In the genomic region with DNA sequence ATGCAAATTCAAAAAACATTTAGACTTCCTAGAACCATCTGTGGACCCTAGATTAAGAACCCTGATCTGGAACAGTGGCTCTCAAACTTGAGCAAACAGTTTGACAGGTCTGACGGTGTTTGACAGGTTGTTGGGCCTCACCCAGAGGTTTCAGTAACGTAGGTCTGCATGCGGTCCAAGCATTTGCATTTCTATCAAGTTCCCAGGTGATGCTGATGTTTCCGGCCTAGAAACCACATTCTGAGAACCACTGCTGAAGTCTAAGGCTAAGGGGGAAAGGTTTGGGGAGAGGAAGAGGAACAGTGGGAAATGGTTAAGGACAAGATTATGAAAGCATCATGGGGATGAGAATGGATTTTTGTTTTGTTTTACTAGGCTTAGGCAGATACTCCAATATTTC, we compare ENCODE assay signal across 10 cellular contexts. TPM values are rescaled to one million over a fixed set of nuclear protein-coding genes. Genes with fewer than 3 reads are reported as not detected.
DNase-seq lines count a peak whose midpoint lies in the region; ATAC-seq and TF ChIP-seq lines count a peak whose summit lies in the region.
"Had no signal": no experiment of that assay in that cellular context is flagged by ENCODE, and none has a peak within 500 bp of the region (broad histone marks: within the 10 kb centered on the region; RNA-seq: fewer than 3 reads in every experiment).

No MANE protein-coding gene starts in this region.

- H3K4me3 Mint-ChIP-seq in activated naive CD4-positive, alpha-beta T cell treated with anti-CD3 and anti-CD28 coated beads for 36 hours, result no peak overlapping the region
- peak overlapping the region; percentile 12 to 42 for H3K4me3 Mint-ChIP-seq in stimulated activated naive CD8-positive, alpha-beta T cell treated with anti-CD3 and anti-CD28 coated beads, Interleukin-15, amount 100 ng/mL, for 72 hours

- CTCF ChIA-PET in activated naive CD4-positive, alpha-beta T cell treated with anti-CD3 and anti-CD28 coated beads for 36 hours (lab: Charles Lee), result interaction anchor here (0.9 to 4.6 kb wide), 19 partner anchors 8 to 377 kb away, joined by 3 to 89 read pairs (median 6); a partner anchor contains a TSS

- intact Hi-C loops in activated naive CD4-positive, alpha-beta T cell treated with anti-CD3 and anti-CD28 coated beads for 36 hours (cut with micrococcal nuclease), result loop anchor here (5.0 to 10.0 kb wide), 2 partner anchors 127 to 630 kb away; no protein-coding TSS in a partner anchor
- intact Hi-C loops in ascending aorta (cut with DNase I), result loop anchor here (2.0 kb wide), 1 partner anchor 242 kb away; no protein-coding TSS in a partner anchor

- H3K4me3 ChIP-seq in SU-DHL-6 (ENCODE audit: insufficient read depth, low read length, poor library complexity, severe bottlenecking) (no peak overlapping the region), ascending aorta (no peak overlapping the region)

- H2AFZ ChIP-seq in SU-DHL-6 (ENCODE audit: low read depth, low read length, severe bottlenecking), result no peak overlapping the region

- peaks cover 25% of the 10 kb centered on the region for H3K36me3 Mint-ChIP-seq in activated naive CD4-positive, alpha-beta T cell treated with anti-CD3 and anti-CD28 coated beads for 36 hours (ENCODE audit: low read depth)

- H4K20me1 ChIP-seq in SU-DHL-6 (ENCODE audit: low read depth, low read length), result no peaks in the 10 kb centered on the region

- DNase-seq in activated naive CD4-positive, alpha-beta T cell treated with anti-CD3 and anti-CD28 coated beads for 36 hours, result peak; percentile 61
- no peak for DNase-seq in activated naive CD4-positive, alpha-beta T cell (lab: John Stamatoyannopoulos, UW)
- DNase-seq in stimulated activated naive CD8-positive, alpha-beta T cell treated with anti-CD3 and anti-CD28 coated beads, Interleukin-15, amount 100 ng/mL, for 72 hours, result peak; percentile 27 to 57
- no peak for DNase-seq in NCI-H128 (lab: John Stamatoyannopoulos, UW; ENCODE audit: unreplicated experiment)
- no peak for DNase-seq in AG20443 (ENCODE audit: low spot score)
- DNase-seq in ascending aorta (ENCODE audit: low spot score in 2 of 2), result no peak
- DNase-seq: IMR-90, WERI-Rb-1 had no signal

- H3K27ac ChIP-seq in SU-DHL-6 (ENCODE audit: low read depth, low read length) (peak overlapping the region; percentile 38), ascending aorta (no peak overlapping the region)
- H3K27ac ChIP-seq: WERI-Rb-1 had no signal

- H3K4me1 Mint-ChIP-seq in activated naive CD4-positive, alpha-beta T cell treated with anti-CD3 and anti-CD28 coated beads for 36 hours (ENCODE audit: low read depth), result peaks cover 50% of the 10 kb centered on the region
- H3K4me1 Mint-ChIP-seq in stimulated activated naive CD8-positive, alpha-beta T cell treated with anti-CD3 and anti-CD28 coated beads, Interleukin-15, amount 100 ng/mL, for 72 hours, result peaks cover 63% of the 10 kb centered on the region

- H3K9ac ChIP-seq in SU-DHL-6 (ENCODE audit: low read length), result no peak overlapping the region

- no peaks in the 10 kb centered on the region for H3K79me2 ChIP-seq in SU-DHL-6 (ENCODE audit: insufficient read depth, low read length)

- H3K27me3 ChIP-seq in SU-DHL-6 (ENCODE audit: low read length), result no peaks in the 10 kb centered on the region
- no peaks in the 10 kb centered on the region for H3K27me3 ChIP-seq in ascending aorta

- H3K4me1 ChIP-seq in ascending aorta, result no peaks in the 10 kb centered on the region

- H3K4me2 ChIP-seq in SU-DHL-6 (ENCODE audit: low read depth, low read length, poor library complexity, severe bottlenecking), result peak overlapping the region; percentile 14

- ATAC-seq in HG02759 (IDR thresholded peaks at IDR 0.05; ENCODE audit: unreplicated experiment), result peak; percentile 76
- peak; percentile 74 for ATAC-seq in stimulated activated naive CD8-positive, alpha-beta T cell treated with anti-CD3 and anti-CD28 coated beads, Interleukin-15, amount 100 ng/mL, for 72 hours

- H3K27ac Mint-ChIP-seq in activated naive CD4-positive, alpha-beta T cell treated with anti-CD3 and anti-CD28 coated beads for 36 hours, result peak overlapping the region; percentile 67
- H3K27ac Mint-ChIP-seq in stimulated activated naive CD8-positive, alpha-beta T cell treated with anti-CD3 and anti-CD28 coated beads, Interleukin-15, amount 100 ng/mL, for 72 hours, result peak overlapping the region in 1 of 2 donors; percentile 63

- TF ChIP-seq CTCF in SU-DHL-6 (IDR thresholded peaks at IDR 0.05; ENCODE audit: insufficient read depth, low read length, poor library complexity, severe bottlenecking) (no peak), ascending aorta (IDR thresholded peaks at IDR 0.05) (no peak)

- H3F3A ChIP-seq in SU-DHL-6 (ENCODE audit: insufficient read depth), result peaks cover 10% of the 10 kb centered on the region; the same call in 1 of the 2 replicates

- no peaks in the 10 kb centered on the region for H3K9me3 Mint-ChIP-seq in activated naive CD4-positive, alpha-beta T cell treated with anti-CD3 and anti-CD28 coated beads for 36 hours
- no peaks in the 10 kb centered on the region for H3K9me3 Mint-ChIP-seq in stimulated activated naive CD8-positive, alpha-beta T cell treated with anti-CD3 and anti-CD28 coated beads, Interleukin-15, amount 100 ng/mL, for 72 hours

- H3K36me3 ChIP-seq in SU-DHL-6 (ENCODE audit: low read length) (no peaks in the 10 kb centered on the region), ascending aorta (peaks cover 9 to 10% of the 10 kb centered on the region in 2 donors)
- H3K36me3 ChIP-seq: WERI-Rb-1 had no signal

- no peaks in the 10 kb centered on the region for H3K9me2 ChIP-seq in SU-DHL-6 (replicated peaks; ENCODE audit: insufficient read depth, low read length)

- H3K27me3 Mint-ChIP-seq in activated naive CD4-positive, alpha-beta T cell treated with anti-CD3 and anti-CD28 coated beads for 36 hours (ENCODE audit: low read depth), result no peaks in the 10 kb centered on the region
- H3K27me3 Mint-ChIP-seq in stimulated activated naive CD8-positive, alpha-beta T cell treated with anti-CD3 and anti-CD28 coated beads, Interleukin-15, amount 100 ng/mL, for 72 hours, result no peaks in the 10 kb centered on the region

- H3K9me3 ChIP-seq in SU-DHL-6 (ENCODE audit: insufficient read depth, low read length), result no peaks in the 10 kb centered on the region
- no peaks in the 10 kb centered on the region for H3K9me3 ChIP-seq in ascending aorta

RNA-seq across cellular contexts. Expression of a gene that starts 48.6 kb away (rescaled TPM):
- total RNA-seq in activated naive CD4-positive, alpha-beta T cell treated with anti-CD3 and anti-CD28 coated beads for 36 hours, result 100 to 1,000 TPM; 109 TPM
- total RNA-seq in ascending aorta, result 9.9 TPM

Comparison
In these comparisons a context has a peak if more than half of its experiments do, and no peak if none do; other contexts are left out.
1. DNase-seq: peak in activated naive CD4-positive, alpha-beta T cell treated with anti-CD3 and anti-CD28 coated beads for 36 hours (single experiment) and stimulated activated naive CD8-positive, alpha-beta T cell treated with anti-CD3 and anti-CD28 coated beads, Interleukin-15, amount 100 ng/mL, for 72 hours (2 of 2); none in activated naive CD4-positive, alpha-beta T cell (0 of 4), NCI-H128 (single experiment), AG20443 (single experiment) and ascending aorta (0 of 2).
2. RNA of a gene that starts 48.6 kb away (total RNA-seq): 109 TPM in activated naive CD4-positive, alpha-beta T cell treated with anti-CD3 and anti-CD28 coated beads for 36 hours; 9.9 TPM in ascending aorta (single experiment); every median in the first group is over 10 times any median in the second.